29 cellular contexts compared by ENCODE assay signal in genomic region chr14:46377305-46377704, GRCh38.
"Had no signal": no experiment of that assay in that cellular context is flagged by ENCODE, and none has a peak within 500 bp of the region (broad histone marks: within the 10 kb centered on the region; RNA-seq: fewer than 3 reads in every experiment).

No MANE protein-coding gene starts in this region.

- H3K36me3 ChIP-seq: ascending aorta, breast epithelium, cardiac muscle cell, esophagus muscularis mucosa, gastroesophageal sphincter, heart right ventricle had no signal

- H3K4me3 ChIP-seq: ascending aorta, breast epithelium, cardiac muscle cell, coronary artery, dorsolateral prefrontal cortex, esophagus muscularis mucosa, gastroesophageal sphincter, heart right ventricle had no signal

- H3K36me3 Mint-ChIP-seq: activated naive CD4-positive, alpha-beta T cell treated with anti-CD3 and anti-CD28 coated beads, Interleukin-2, amount 10 ng/mL, durations not matched to agents 7 days and 5 days; activated naive CD8-positive, alpha-beta T cell treated with anti-CD3 and anti-CD28 coated beads, Interleukin-2, amount 10 ng/mL, durations not matched to agents 7 days and 5 days; brain had no signal

- H3K4me1 ChIP-seq: ascending aorta, breast epithelium, esophagus muscularis mucosa, gastroesophageal sphincter, heart right ventricle had no signal

- H3K27me3 Mint-ChIP-seq: activated CD4-positive, alpha-beta memory T cell treated with anti-CD3 and anti-CD28 coated beads, Interleukin-2, amount 10 ng/mL, durations not matched to agents 7 days and 5 days; activated CD4-positive, alpha-beta T cell treated with anti-CD3 and anti-CD28 coated beads, Interleukin-2, amount 10 ng/mL, durations not matched to agents 7 days and 5 days; activated naive CD4-positive, alpha-beta T cell treated with anti-CD3 and anti-CD28 coated beads, Interleukin-2, amount 10 ng/mL, durations not matched to agents 7 days and 5 days; activated naive CD8-positive, alpha-beta T cell treated with anti-CD3 and anti-CD28 coated beads, Interleukin-2, amount 10 ng/mL, durations not matched to agents 7 days and 5 days; activated T-cell treated with anti-CD3 and anti-CD28 coated beads, Interleukin-2, amount 50 U/mL, for 24 hours; brain; central memory CD8-positive, alpha-beta T cell; dendritic cell treated with granulocyte-macrophage colony-stimulating factor and Interleukin-4, amounts not matched to agents 40 ng/mL and 50 ng/mL, for 4 days had no signal

- H3K9me3 ChIP-seq: ascending aorta, breast epithelium had no signal

- H3K4me3 Mint-ChIP-seq: activated CD4-positive, alpha-beta memory T cell treated with anti-CD3 and anti-CD28 coated beads, Interleukin-2, amount 10 ng/mL, durations not matched to agents 7 days and 5 days; activated CD4-positive, alpha-beta T cell treated with anti-CD3 and anti-CD28 coated beads, Interleukin-2, amount 10 ng/mL, durations not matched to agents 7 days and 5 days; activated naive CD4-positive, alpha-beta T cell treated with anti-CD3 and anti-CD28 coated beads, Interleukin-2, amount 10 ng/mL, durations not matched to agents 7 days and 5 days; activated naive CD8-positive, alpha-beta T cell treated with anti-CD3 and anti-CD28 coated beads, Interleukin-2, amount 10 ng/mL, durations not matched to agents 7 days and 5 days; activated T-cell treated with anti-CD3 and anti-CD28 coated beads, Interleukin-2, amount 50 U/mL, for 24 hours; activated T-cell treated with anti-CD3 and anti-CD28 coated beads, Interleukin-2, amount 50 U/mL, for 72 hours; brain; central memory CD8-positive, alpha-beta T cell; dendritic cell treated with granulocyte-macrophage colony-stimulating factor and Interleukin-4, amounts not matched to agents 40 ng/mL and 50 ng/mL, for 4 days had no signal

- H3K27me3 ChIP-seq: ascending aorta, breast epithelium, cardiac muscle cell, dorsolateral prefrontal cortex, esophagus muscularis mucosa, gastroesophageal sphincter, heart right ventricle had no signal

- H3K27ac ChIP-seq: ascending aorta, breast epithelium, cardiac muscle cell, coronary artery, dorsolateral prefrontal cortex, esophagus muscularis mucosa, gastroesophageal sphincter, heart right ventricle had no signal

- H3K4me1 Mint-ChIP-seq: activated CD4-positive, alpha-beta memory T cell treated with anti-CD3 and anti-CD28 coated beads, Interleukin-2, amount 10 ng/mL, durations not matched to agents 7 days and 5 days; activated CD4-positive, alpha-beta T cell treated with anti-CD3 and anti-CD28 coated beads, Interleukin-2, amount 10 ng/mL, durations not matched to agents 7 days and 5 days; activated naive CD4-positive, alpha-beta T cell treated with anti-CD3 and anti-CD28 coated beads, Interleukin-2, amount 10 ng/mL, durations not matched to agents 7 days and 5 days; activated naive CD8-positive, alpha-beta T cell treated with anti-CD3 and anti-CD28 coated beads, Interleukin-2, amount 10 ng/mL, durations not matched to agents 7 days and 5 days; brain; central memory CD8-positive, alpha-beta T cell had no signal

- DNase-seq: activated CD4-positive, alpha-beta memory T cell treated with anti-CD3 and anti-CD28 coated beads, Interleukin-2, amount 10 ng/mL, durations not matched to agents 7 days and 5 days; activated CD4-positive, alpha-beta T cell treated with anti-CD3 and anti-CD28 coated beads for 1 hour; activated CD4-positive, alpha-beta T cell treated with anti-CD3 and anti-CD28 coated beads for 4 hours; activated CD4-positive, alpha-beta T cell treated with anti-CD3 and anti-CD28 coated beads, Interleukin-2, amount 10 ng/mL, durations not matched to agents 7 days and 5 days; activated CD4-positive, alpha-beta T cell treated with anti-CD3 and anti-CD28 coated beads, Interleukin-2, amount 50 U/mL, for 4 hours; activated CD8-positive, alpha-beta memory T cell treated with anti-CD3 and anti-CD28 coated beads, Interleukin-2, amount 50 U/mL, for 48 hours; activated gamma-delta T cell; activated naive CD4-positive, alpha-beta T cell; activated naive CD4-positive, alpha-beta T cell treated with anti-CD3 and anti-CD28 coated beads, Interleukin-2, amount 10 ng/mL, durations not matched to agents 7 days and 5 days; activated naive CD8-positive, alpha-beta T cell treated with anti-CD3 and anti-CD28 coated beads, Interleukin-2, amount 10 ng/mL, durations not matched to agents 7 days and 5 days; activated T-cell treated with anti-CD3 and anti-CD28 coated beads for 4 hours; activated T-cell treated with anti-CD3 and anti-CD28 coated beads, Interleukin-2, amount 50 U/mL, for 24 hours; activated T-cell treated with anti-CD3 and anti-CD28 coated beads, Interleukin-2, amount 50 U/mL, for 72 hours; dorsolateral prefrontal cortex; effector memory CD4-positive, alpha-beta T cell; erythroblast; foreskin melanocyte; heart right ventricle; T-helper 2 cell had no signal

- H3K27ac Mint-ChIP-seq: activated CD4-positive, alpha-beta memory T cell treated with anti-CD3 and anti-CD28 coated beads, Interleukin-2, amount 10 ng/mL, durations not matched to agents 7 days and 5 days; activated CD4-positive, alpha-beta T cell treated with anti-CD3 and anti-CD28 coated beads, Interleukin-2, amount 10 ng/mL, durations not matched to agents 7 days and 5 days; activated naive CD4-positive, alpha-beta T cell treated with anti-CD3 and anti-CD28 coated beads, Interleukin-2, amount 10 ng/mL, durations not matched to agents 7 days and 5 days; activated naive CD4-positive, alpha-beta T cell treated with anti-CD3 and anti-CD28 coated beads, Interleukin-2, amount 50 U/mL, for 72 hours; activated naive CD8-positive, alpha-beta T cell treated with anti-CD3 and anti-CD28 coated beads, Interleukin-2, amount 10 ng/mL, durations not matched to agents 7 days and 5 days; activated T-cell treated with anti-CD3 and anti-CD28 coated beads, Interleukin-2, amount 50 U/mL, for 24 hours; activated T-cell treated with anti-CD3 and anti-CD28 coated beads, Interleukin-2, amount 50 U/mL, for 72 hours; brain; dendritic cell treated with granulocyte-macrophage colony-stimulating factor and Interleukin-4, amounts not matched to agents 40 ng/mL and 50 ng/mL, for 4 days had no signal

- ATAC-seq: activated naive CD4-positive, alpha-beta T cell treated with anti-CD3 and anti-CD28 coated beads, Interleukin-2, amount 50 U/mL, for 72 hours; activated T-cell treated with anti-CD3 and anti-CD28 coated beads, Interleukin-2, amount 50 U/mL, for 72 hours; gastroesophageal sphincter; heart right ventricle had no signal
